16 cellular contexts compared by ENCODE assay signal in genomic region chr7:35285799-35286198, GRCh38. TPM values are rescaled to one million over a fixed set of nuclear protein-coding genes. Genes with fewer than 3 reads are reported as not detected.
A peak's percentile ranks its signal among the peaks of the same experiment; 100 is the strongest.
DNase-seq lines count a peak whose midpoint lies in the region; ATAC-seq lines count a peak whose summit lies in the region.
"Had no signal": no experiment of that assay in that cellular context is flagged by ENCODE, and none has a peak within 500 bp of the region (broad histone marks: within the 10 kb centered on the region; RNA-seq: fewer than 3 reads in every experiment).

No MANE protein-coding gene starts in this region.

- H3K4me3 Mint-ChIP-seq in activated naive CD4-positive, alpha-beta T cell treated with anti-CD3 and anti-CD28 coated beads, Interleukin-2, amount 10 ng/mL, durations not matched to agents 7 days and 5 days, result no peak overlapping the region
- H3K4me3 Mint-ChIP-seq: CD4-positive, CD25-positive, alpha-beta regulatory T cell; CD8-positive, alpha-beta memory T cell; GM23338 had no signal

- H3K27ac Mint-ChIP-seq in activated naive CD4-positive, alpha-beta T cell treated with anti-CD3 and anti-CD28 coated beads, Interleukin-2, amount 10 ng/mL, durations not matched to agents 7 days and 5 days, result no peak overlapping the region
- H3K27ac Mint-ChIP-seq: CD4-positive, CD25-positive, alpha-beta regulatory T cell; CD8-positive, alpha-beta memory T cell; GM23338 had no signal

- no peaks in the 10 kb centered on the region for H3K4me1 Mint-ChIP-seq in activated naive CD4-positive, alpha-beta T cell treated with anti-CD3 and anti-CD28 coated beads, Interleukin-2, amount 10 ng/mL, durations not matched to agents 7 days and 5 days
- H3K4me1 Mint-ChIP-seq: CD4-positive, CD25-positive, alpha-beta regulatory T cell; CD8-positive, alpha-beta memory T cell had no signal

- H3K27me3 Mint-ChIP-seq in activated naive CD4-positive, alpha-beta T cell treated with anti-CD3 and anti-CD28 coated beads, Interleukin-2, amount 10 ng/mL, durations not matched to agents 7 days and 5 days, result peaks cover 10% of the 10 kb centered on the region

- CTCF ChIA-PET in activated naive CD4-positive, alpha-beta T cell treated with anti-CD3 and anti-CD28 coated beads, Interleukin-2, amount 10 ng/mL, durations not matched to agents 7 days and 5 days (lab: Charles Lee), result no interaction called here

- H3K36me3 ChIP-seq in endocrine pancreas (ENCODE audit: control insufficient read depth, insufficient read depth, low read length), result no peaks in the 10 kb centered on the region
- H3K36me3 ChIP-seq: BE2C had no signal

- no peaks in the 10 kb centered on the region for H3K9me3 Mint-ChIP-seq in activated naive CD4-positive, alpha-beta T cell treated with anti-CD3 and anti-CD28 coated beads, Interleukin-2, amount 10 ng/mL, durations not matched to agents 7 days and 5 days
- H3K9me3 Mint-ChIP-seq: GM23338 had no signal

- H3K27me3 ChIP-seq in endocrine pancreas (ENCODE audit: control insufficient read depth, insufficient read depth, low read length), result no peaks in the 10 kb centered on the region
- H3K27me3 ChIP-seq: BE2C had no signal

- H3K36me3 Mint-ChIP-seq in activated naive CD4-positive, alpha-beta T cell treated with anti-CD3 and anti-CD28 coated beads, Interleukin-2, amount 10 ng/mL, durations not matched to agents 7 days and 5 days, result no peaks in the 10 kb centered on the region
- H3K36me3 Mint-ChIP-seq: CD4-positive, CD25-positive, alpha-beta regulatory T cell; CD8-positive, alpha-beta memory T cell had no signal

- peak overlapping the region; percentile 18 for H3K4me3 ChIP-seq in endocrine pancreas (ENCODE audit: control insufficient read depth, insufficient read depth, low read length)
- H3K4me3 ChIP-seq: GM12878, GM23338 had no signal

- no peak overlapping the region for H3K9ac ChIP-seq in endocrine pancreas (ENCODE audit: control insufficient read depth, insufficient read depth, low read length)

- no peaks in the 10 kb centered on the region for H3K9me3 ChIP-seq in endocrine pancreas (ENCODE audit: control insufficient read depth, low read length)
- H3K9me3 ChIP-seq: BE2C had no signal

- DNase-seq in NCI-H146 treated with DMSO at 0.1 percent for 48 hours (lab: John Stamatoyannopoulos, UW; ENCODE audit: unreplicated experiment) (peak; percentile 27), SK-N-DZ (ENCODE audit: low spot score) (peak; percentile 66), NCI-H2171 (lab: John Stamatoyannopoulos, UW) (no peak)
- DNase-seq in activated naive CD4-positive, alpha-beta T cell treated with anti-CD3 and anti-CD28 coated beads, Interleukin-2, amount 10 ng/mL, durations not matched to agents 7 days and 5 days, result no peak
- DNase-seq: C1 segment of cervical spinal cord; CD4-positive, CD25-positive, alpha-beta regulatory T cell; CD8-positive, alpha-beta memory T cell; COR-L47; DMS 273 treated with DMSO at 0.1 percent for 48 hours; DMS53; DND-41 had no signal

- no peak for ATAC-seq in HG03045 (IDR thresholded peaks at IDR 0.05; ENCODE audit: unreplicated experiment)
- ATAC-seq: GM12878, GM23338 had no signal

- peaks cover 4% of the 10 kb centered on the region for H3K4me1 ChIP-seq in endocrine pancreas (ENCODE audit: control insufficient read depth, insufficient read depth, low read length)

RNA-seq across cellular contexts. Expression of gene TBX20, which starts 31.9 kb away (rescaled TPM):
- 10.1 and 14.7 TPM in 2 replicates for polyA plus RNA-seq in SK-N-DZ (2014; cell fraction: cytosol; rRNA removed)
- 8.0 and 15.2 TPM in 2 replicates for polyA plus RNA-seq in SK-N-DZ (2014; cell fraction: nucleus; rRNA removed)
- polyA plus RNA-seq: CD8-positive, alpha-beta memory T cell; GM12878; GM23338 had no signal

Comparison
In these comparisons a context has a peak if more than half of its experiments do, and no peak if none do; other contexts are left out.
1. DNase-seq: peak in NCI-H146 treated with DMSO at 0.1 percent for 48 hours (single experiment) and SK-N-DZ (single experiment); none in activated naive CD4-positive, alpha-beta T cell treated with anti-CD3 and anti-CD28 coated beads, Interleukin-2, amount 10 ng/mL, durations not matched to agents 7 days and 5 days (single experiment) and NCI-H2171 (single experiment).